In genomic region chr13:80952158-80952557, GRCh38 we compare ENCODE assay signal across 9 cellular contexts.
"Had no signal": no experiment of that assay in that cellular context is flagged by ENCODE, and none has a peak within 500 bp of the region (broad histone marks: within the 10 kb centered on the region; RNA-seq: fewer than 3 reads in every experiment).

No MANE protein-coding gene starts in this region.

- H3K4me3 Mint-ChIP-seq: GM23338, H9 had no signal

- DNase-seq: H9, HCEC 1CT, IMR-90, KG1 had no signal

- H3K4me1 Mint-ChIP-seq: GM23338, H9 had no signal

- FAIRE-seq: H1, H54, HTR-8/SVneo, K562 had no signal

- H3K9me3 Mint-ChIP-seq: GM23338, H9 had no signal

- H3K27ac Mint-ChIP-seq: GM23338, H9 had no signal
